ENCODE assay signal across 25 cellular contexts in the genomic region with DNA sequence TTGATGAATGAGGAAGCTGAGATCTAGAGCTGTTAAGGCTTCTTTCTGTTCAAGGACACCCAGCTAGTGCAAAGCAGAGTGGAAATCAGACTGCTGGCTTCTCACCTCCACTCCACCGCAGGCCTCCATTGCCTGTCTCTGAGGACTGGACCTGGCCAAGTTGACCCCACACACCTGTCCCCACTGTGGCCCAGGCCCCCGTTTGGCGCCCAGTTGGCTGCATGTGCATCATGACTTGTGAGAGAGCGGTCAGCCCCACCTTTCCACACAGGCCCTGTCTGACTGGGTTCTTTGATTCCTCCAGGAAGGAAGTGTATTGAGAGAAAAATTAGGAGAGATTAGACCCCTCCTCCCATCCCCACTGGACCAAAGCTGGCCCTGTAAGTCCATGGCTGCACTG.
"Had no signal": no experiment of that assay in that cellular context is flagged by ENCODE, and none has a peak within 500 bp of the region (broad histone marks: within the 10 kb centered on the region; RNA-seq: fewer than 3 reads in every experiment).

No MANE protein-coding gene starts in this region.

- DNase-seq: stimulated activated CD4-positive, alpha-beta T cell treated with anti-CD3 and anti-CD28 coated beads, Interleukin-2, amount 100 ng/mL, for 48 hours; stimulated activated CD4-positive, alpha-beta T cell treated with anti-CD3 and anti-CD28 coated beads, Interleukin-4, amount 100 ng/mL, for 1 hour; stimulated activated CD4-positive, alpha-beta T cell treated with anti-CD3 and anti-CD28 coated beads, Interleukin-4, amount 100 ng/mL, for 24 hours; stimulated activated CD8-positive, alpha-beta memory T cell treated with anti-CD3 and anti-CD28 coated beads, Interleukin-4, amount 100 ng/mL, for 48 hours; stimulated activated naive B cell treated with anti-CD40 and anti-IgM and Interleukin-4, amounts not matched to agents 10 μg/mL and 1 μg/mL and 100 μg/mL, for 72 hours; stimulated activated naive CD4-positive, alpha-beta T cell; stimulated activated naive CD4-positive, alpha-beta T cell treated with Interleukin-2 at 50 U/mL for 16 hours; stimulated activated naive CD8-positive, alpha-beta T cell treated with anti-CD3 and anti-CD28 coated beads, Interleukin-15, amount 100 ng/mL, for 72 hours; stimulated activated naive CD8-positive, alpha-beta T cell treated with anti-CD3 and anti-CD28 coated beads, Interleukin-15, Interleukin-2, amounts not matched to agents 100 U/mL and 50 U/mL, for 24 hours; stomach; substantia nigra; testis; thyroid gland; tibial artery; transverse colon; trophoblast cell; upper lobe of right lung; uterus had no signal

- H3K4me3 ChIP-seq: stomach, suprapubic skin, testis, thoracic aorta, thyroid gland, tibial artery, tibial nerve, transverse colon, upper lobe of left lung, upper lobe of right lung, uterus, vagina had no signal

- H3K9me3 ChIP-seq: suprapubic skin, testis, thyroid gland, tibial artery, transverse colon, upper lobe of left lung, upper lobe of right lung, uterus, vagina had no signal

- ATAC-seq: stimulated activated effector memory CD8-positive, alpha-beta T cell treated with anti-CD3 and anti-CD28 coated beads, Interleukin-12 subunit alpha, Interleukin-12 subunit beta, amount 100 ng/mL, for 72 hours; stimulated activated memory B cell treated with anti-CD40 and anti-IgM and Interleukin-4, amounts not matched to agents 10 μg/mL and 1 μg/mL and 100 μg/mL, for 72 hours; stimulated activated naive B cell treated with anti-CD40 and anti-IgM and Interleukin-4, amounts not matched to agents 10 μg/mL and 1 μg/mL and 100 μg/mL, for 72 hours; stimulated activated naive CD8-positive, alpha-beta T cell treated with anti-CD3 and anti-CD28 coated beads, Interleukin-15, amount 100 ng/mL, for 72 hours; stimulated activated naive CD8-positive, alpha-beta T cell treated with anti-CD3 and anti-CD28 coated beads, Interleukin-15, Interleukin-2, amounts not matched to agents 100 U/mL and 50 U/mL, for 24 hours; upper lobe of right lung had no signal

- H3K27me3 ChIP-seq: stomach, suprapubic skin, testis, thyroid gland, tibial nerve, transverse colon, upper lobe of left lung, upper lobe of right lung, uterus, vagina had no signal

- H3K27ac ChIP-seq: stomach, suprapubic skin, testis, thoracic aorta, thyroid gland, tibial artery, tibial nerve, transverse colon, upper lobe of left lung, upper lobe of right lung, uterus, vagina had no signal

- H3K4me1 ChIP-seq: suprapubic skin, thyroid gland, tibial artery, transverse colon, uterus, vagina had no signal

- H3K36me3 ChIP-seq: stomach, suprapubic skin, thoracic aorta, thyroid gland, tibial artery, tibial nerve, transverse colon, upper lobe of left lung, upper lobe of right lung, uterus, vagina had no signal
